In genomic region chr20:9154464-9155024, GRCh38 we compare ENCODE assay signal across 27 cellular contexts.
"Had no signal": no experiment of that assay in that cellular context is flagged by ENCODE, and none has a peak within 500 bp of the region (broad histone marks: within the 10 kb centered on the region; RNA-seq: fewer than 3 reads in every experiment).

No MANE protein-coding gene starts in this region.

- H3K36me3 ChIP-seq: stomach, suprapubic skin, thoracic aorta, thyroid gland, tibial artery, transverse colon, upper lobe of left lung, upper lobe of right lung, uterus, vagina had no signal

- H3K9me3 ChIP-seq: suprapubic skin, testis, thyroid gland, upper lobe of right lung, uterus, vagina had no signal

- H3K4me1 ChIP-seq: testis, tibial artery, transverse colon, upper lobe of left lung, upper lobe of right lung, uterus, vagina had no signal

- FAIRE-seq: urothelium cell line had no signal

- DNase-seq: stimulated activated CD4-positive, alpha-beta T cell treated with anti-CD3 and anti-CD28 coated beads, Interleukin-2, amount 100 ng/mL, for 48 hours; stimulated activated CD4-positive, alpha-beta T cell treated with anti-CD3 and anti-CD28 coated beads, Interleukin-4, amount 100 ng/mL, for 1 hour; stimulated activated CD4-positive, alpha-beta T cell treated with anti-CD3 and anti-CD28 coated beads, Interleukin-4, amount 100 ng/mL, for 24 hours; stimulated activated CD4-positive, alpha-beta T cell treated with anti-CD3 and anti-CD28 coated beads, Interleukin-4, amount 100 ng/mL, for 4 hours; stimulated activated CD8-positive, alpha-beta memory T cell treated with anti-CD3 and anti-CD28 coated beads, Interleukin-4, amount 100 ng/mL, for 48 hours; stimulated activated naive B cell treated with anti-CD40 and anti-IgM and Interleukin-4, amounts not matched to agents 10 μg/mL and 1 μg/mL and 100 μg/mL, for 72 hours; stimulated activated naive CD4-positive, alpha-beta T cell; stimulated activated naive CD4-positive, alpha-beta T cell treated with Interleukin-2 at 50 U/mL for 16 hours; stimulated activated naive CD8-positive, alpha-beta T cell treated with anti-CD3 and anti-CD28 coated beads, Interleukin-15, amount 100 ng/mL, for 72 hours; stimulated activated naive CD8-positive, alpha-beta T cell treated with anti-CD3 and anti-CD28 coated beads, Interleukin-15, Interleukin-2, amounts not matched to agents 100 U/mL and 50 U/mL, for 24 hours; stomach; substantia nigra; testis; thyroid gland; tibial artery; transverse colon; trophoblast cell; upper lobe of left lung; upper lobe of right lung; uterus had no signal

- ATAC-seq: stimulated activated effector memory CD8-positive, alpha-beta T cell treated with anti-CD3 and anti-CD28 coated beads, Interleukin-12 subunit alpha, Interleukin-12 subunit beta, amount 100 ng/mL, for 72 hours; stimulated activated memory B cell treated with anti-CD40 and anti-IgM and Interleukin-4, amounts not matched to agents 10 μg/mL and 1 μg/mL and 100 μg/mL, for 72 hours; stimulated activated naive B cell treated with anti-CD40 and anti-IgM and Interleukin-4, amounts not matched to agents 10 μg/mL and 1 μg/mL and 100 μg/mL, for 72 hours; stimulated activated naive CD8-positive, alpha-beta T cell treated with anti-CD3 and anti-CD28 coated beads, Interleukin-15, amount 100 ng/mL, for 72 hours; stimulated activated naive CD8-positive, alpha-beta T cell treated with anti-CD3 and anti-CD28 coated beads, Interleukin-15, Interleukin-2, amounts not matched to agents 100 U/mL and 50 U/mL, for 24 hours; upper lobe of right lung had no signal

- H3K4me3 ChIP-seq: stomach, suprapubic skin, testis, thoracic aorta, thyroid gland, tibial artery, tibial nerve, transverse colon, upper lobe of left lung, upper lobe of right lung, uterus, vagina had no signal

- H3K27me3 ChIP-seq: stomach, suprapubic skin, testis, thyroid gland, tibial artery, tibial nerve, transverse colon, upper lobe of left lung, upper lobe of right lung, uterus, vagina had no signal

- H3K27ac ChIP-seq: stomach, suprapubic skin, testis, thoracic aorta, thyroid gland, tibial artery, tibial nerve, transverse colon, upper lobe of left lung, upper lobe of right lung, uterus, vagina had no signal
